8 cellular contexts compared by ENCODE assay signal in genomic region chr6:27019651-27020552, GRCh38.
DNase-seq lines count a peak whose midpoint lies in the region; ATAC-seq and TF ChIP-seq lines count a peak whose summit lies in the region.

No MANE protein-coding gene starts in this region.

- peak; percentile 45 for TF ChIP-seq POLR2A in esophagus muscularis mucosa (IDR thresholded peaks at IDR 0.05; ENCODE audit: low read depth)

- H3K9me3 ChIP-seq in esophagus muscularis mucosa, result peaks cover 0 to 15% (median 8%) of the 10 kb centered on the region in 4 donors
- peaks cover 6% of the 10 kb centered on the region for H3K9me3 ChIP-seq in mucosa of descending colon

- peaks cover 0 to 12% (median 8%) of the 10 kb centered on the region in 4 donors for H3K4me1 ChIP-seq in esophagus muscularis mucosa
- no peaks in the 10 kb centered on the region for H3K4me1 ChIP-seq in mucosa of descending colon (ENCODE audit: low read depth)

- peak overlapping the region; percentile 92 to 96 (median 95) for H3K27ac ChIP-seq in esophagus muscularis mucosa (replicated peaks in 1 of 4)

- H3K27me3 ChIP-seq in esophagus muscularis mucosa, result no peaks in the 10 kb centered on the region

- H3K4me3 ChIP-seq in esophagus muscularis mucosa (peak overlapping the region; percentile 74 to 89 (median 74)), mucosa of descending colon (peak overlapping the region; percentile 62)

- ATAC-seq in HG02938 (IDR thresholded peaks at IDR 0.05; ENCODE audit: unreplicated experiment), result peak; percentile 90
- ATAC-seq in mucosa of descending colon, result peak; percentile 99
- no peak for ATAC-seq in HG03095 (IDR thresholded peaks at IDR 0.05; ENCODE audit: unreplicated experiment)

- DNase-seq in GF-D8 (lab: John Stamatoyannopoulos, UW) (peak; percentile 15), NCI-H526 (lab: John Stamatoyannopoulos, UW) (peak; percentile 81 to 91), esophagus muscularis mucosa (ENCODE audit: extremely low spot score) (peak; percentile 95), mucosa of descending colon (peak; percentile 82 to 88 (median 84))
- DNase-seq in activated T-cell treated with anti-CD3 and anti-CD28 coated beads, Interleukin-2, amount 50 U/mL, for 1 hour, result peak; percentile 36
- DNase-seq in stimulated activated CD8-positive, alpha-beta memory T cell treated with anti-CD3 and anti-CD28 coated beads, Interleukin-4, amount 100 ng/mL, for 4 hours (ENCODE audit: low read depth in 2 of 2, low spot score in 1 of 2), result peak; percentile 7 to 8

- 11% methylated on average over 29 of the region's 58 CpGs for WGBS in esophagus muscularis mucosa

- TF ChIP-seq EP300 in esophagus muscularis mucosa (IDR thresholded peaks at IDR 0.05), result no peak

- H3K36me3 ChIP-seq in esophagus muscularis mucosa, result no peaks in the 10 kb centered on the region
- no peaks in the 10 kb centered on the region for H3K36me3 ChIP-seq in mucosa of descending colon (ENCODE audit: low read depth)

- TF ChIP-seq CTCF in esophagus muscularis mucosa (IDR thresholded peaks at IDR 0.05) (no peak), mucosa of descending colon (IDR thresholded peaks at IDR 0.05) (no peak)

- intact Hi-C loops in esophagus muscularis mucosa (cut with DNase I) (no loop called here), mucosa of descending colon (cut with DNase I, micrococcal nuclease) (no loop called here)

Comparison
In these comparisons a context has a peak if more than half of its experiments do, and no peak if none do; other contexts are left out.
1. DNase-seq: peak in every context shown above with its lines; median percentile 95 in esophagus muscularis mucosa; 86 in NCI-H526; 84 in mucosa of descending colon; 36 in activated T-cell treated with anti-CD3 and anti-CD28 coated beads, Interleukin-2, amount 50 U/mL, for 1 hour; 15 in GF-D8; 8 in stimulated activated CD8-positive, alpha-beta memory T cell treated with anti-CD3 and anti-CD28 coated beads, Interleukin-4, amount 100 ng/mL, for 4 hours.